Comparison of ENCODE assay signal across 8 cellular contexts in the genomic region with DNA sequence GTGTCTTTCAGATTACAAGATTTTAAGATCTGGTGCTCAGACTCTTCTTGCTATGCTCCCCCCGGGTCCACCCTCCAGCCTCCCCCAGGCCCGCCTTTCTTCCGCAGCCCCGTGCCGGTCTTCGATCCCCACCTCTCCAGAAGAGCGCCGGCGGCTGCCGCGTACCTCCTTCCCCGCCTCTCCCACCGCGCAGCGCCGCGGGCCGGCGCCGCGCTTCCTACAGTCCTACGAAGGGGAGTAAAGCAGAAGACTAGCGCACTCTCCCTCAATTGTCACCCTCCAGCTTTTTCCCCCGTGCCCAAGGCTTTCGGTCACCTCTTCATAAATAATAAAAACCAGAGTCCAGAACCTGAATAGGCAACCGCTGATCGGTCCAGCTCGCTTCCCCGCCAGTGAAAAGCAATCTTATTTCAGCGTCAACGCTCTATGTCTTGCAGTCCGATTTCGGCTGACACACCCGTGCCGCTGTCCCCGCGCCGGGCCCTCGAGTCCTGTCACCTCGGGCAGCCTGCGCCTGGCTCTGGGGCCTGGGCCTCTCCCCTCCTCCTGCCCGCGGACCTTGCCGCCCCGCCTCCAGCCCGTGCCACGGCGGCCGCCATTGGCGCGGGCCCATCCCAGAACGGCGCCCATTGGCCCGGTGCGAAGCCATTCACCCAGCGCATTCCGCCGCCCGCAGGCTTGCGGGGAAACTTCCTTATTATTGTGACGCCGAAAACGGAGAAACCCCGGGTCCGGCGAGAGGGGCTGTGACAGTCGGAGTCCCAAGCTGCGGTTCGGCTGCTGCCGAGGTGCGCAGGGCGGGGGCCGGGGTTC. TPM values are rescaled to one million over a fixed set of nuclear protein-coding genes. Genes with fewer than 3 reads are reported as not detected.
DNase-seq lines count a peak whose midpoint lies in the region; ATAC-seq and TF ChIP-seq lines count a peak whose summit lies in the region.

Gene HERC3, plus strand, starts transcription at position 694 of the 813 bp plus-strand sequence. CDS start 13,344 bp downstream, outside the sequence.

- TF ChIP-seq EP300 in tibial nerve (IDR thresholded peaks at IDR 0.05): peak in 1 of 2 donors; percentile 68

- H3K36me3 ChIP-seq in tibial nerve: peaks cover 0 to 11% (median 0%) of the 10 kb centered on the region in 3 donors

- H3K27ac ChIP-seq in adipose tissue (ENCODE audit: low read depth, low read length) (peak within 1 kb of the TSS; percentile 45), tibial nerve (peak within 1 kb of the TSS; percentile 83 to 98 (median 90))

- H3K4me1 ChIP-seq in tibial nerve: peaks cover 0 to 40% (median 3%) of the 10 kb centered on the region in 4 donors

- peak in 1 of 2 donors; percentile 53 for TF ChIP-seq POLR2A in tibial nerve (IDR thresholded peaks at IDR 0.05)

- no peaks in the 10 kb centered on the region for H3K9me3 ChIP-seq in tibial nerve

- no peaks in the 10 kb centered on the region for H3K27me3 ChIP-seq in tibial nerve

- peak; percentile 97 for ATAC-seq in HG02759 (IDR thresholded peaks at IDR 0.05; ENCODE audit: unreplicated experiment)

- H3K4me3 ChIP-seq in tibial nerve: peak within 1 kb of the TSS; percentile 76 to 96 (median 82)

- intact Hi-C loops in cardiac septum (cut with DNase I): loop anchor here (2.0 to 10.0 kb wide), 5 partner anchors 21 to 310 kb away; partner anchors contain the start of genes HERC6, PPM1K and PYURF

- 0 out of 2 replicates have a peak, but pooled peaks have one; percentile 2 for TF ChIP-seq CTCF in GM12874 (IDR thresholded peaks at IDR 0.05; ENCODE audit: insufficient read depth, low read depth, low read length)
- peak in 2 of 5 experiments; percentile 24 to 57 for TF ChIP-seq CTCF in tibial nerve (IDR thresholded peaks at IDR 0.05)

- DNase-seq in NCI-H128 (lab: John Stamatoyannopoulos, UW; ENCODE audit: unreplicated experiment) (peak; percentile 28), T-helper 1 cell (peak; percentile 72 to 90 (median 84)), cardiac septum (ENCODE audit: low spot score) (peak; percentile 97), pons (ENCODE audit: low spot score) (peak; percentile 90), tibial nerve (ENCODE audit: low spot score in 2 of 2) (peak; percentile 81 to 84)

- 0 to 1% (median 0%) methylated on average over 62 to 73 of the region's 73 CpGs for WGBS in adipose tissue, 3 donors
- 0 to 1% methylated on average over 51 to 68 of the region's 73 CpGs for WGBS in tibial nerve, 2 donors

RNA-seq across cellular contexts. Expression of gene HERC3, which starts in this region (rescaled TPM):
- 1 to 10 TPM; 3.7 to 8.5 (median 7.2) TPM for polyA plus RNA-seq in adipose tissue
- total RNA-seq in cardiac septum (46.3 TPM), tibial nerve (10 to 100 TPM; 30.0 to 61.0 (median 42.0) TPM)

Comparison
In these comparisons a context has a peak if more than half of its experiments do, and no peak if none do; other contexts are left out.
1. Peak in every context shown above with its lines: DNase-seq, ATAC-seq, H3K4me3 ChIP-seq and H3K27ac ChIP-seq.
2. DNase-seq: peak in every context shown above with its lines; median percentile 97 in cardiac septum; 90 in pons; 84 in T-helper 1 cell; 82 in tibial nerve; 28 in NCI-H128.